ENCODE assay signal across 29 cellular contexts in the genomic region with DNA sequence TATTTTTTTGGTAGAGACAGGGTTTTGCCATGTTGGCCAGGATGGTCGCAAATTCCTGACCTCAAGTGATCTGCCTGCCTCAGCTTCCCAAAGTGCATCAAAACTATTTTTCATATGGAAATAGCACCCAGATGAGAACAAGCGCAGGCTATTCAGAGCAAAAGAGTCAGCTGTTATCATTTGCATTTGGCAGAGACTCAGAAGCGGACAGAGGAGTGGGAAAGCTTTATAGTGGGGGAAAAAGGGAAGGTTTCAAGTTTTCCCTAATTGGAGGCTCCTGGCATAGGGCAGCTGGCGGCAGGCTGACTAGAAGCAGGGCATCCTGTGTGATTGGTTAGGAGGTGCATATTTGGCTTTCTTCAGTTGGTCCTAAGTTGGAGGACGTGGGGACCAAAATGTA.
"Had no signal": no experiment of that assay in that cellular context is flagged by ENCODE, and none has a peak within 500 bp of the region (broad histone marks: within the 10 kb centered on the region; RNA-seq: fewer than 3 reads in every experiment).

No MANE protein-coding gene starts in this region.

- DNase-seq: activated CD4-positive, alpha-beta memory T cell treated with anti-CD3 and anti-CD28 coated beads for 36 hours; activated CD4-positive, alpha-beta T cell treated with anti-CD3 and anti-CD28 coated beads, Interleukin-2, amount 10 ng/mL, durations not matched to agents 24 days and 14 days; activated CD4-positive, CD25-positive, alpha-beta regulatory T cell treated with anti-CD3 and anti-CD28 coated beads, Interleukin-2, amount 50 U/mL, for 72 hours; activated CD8-positive, alpha-beta memory T cell treated with anti-CD3 and anti-CD28 coated beads, Interleukin-2, amount 50 U/mL, for 4 hours; activated gamma-delta T cell treated with Interleukin-2 at 50 U/mL for 16 hours; activated naive CD4-positive, alpha-beta T cell treated with anti-CD3 and anti-CD28 coated beads, Interleukin-2, amount 50 U/mL, for 16 hours; activated naive CD8-positive, alpha-beta T cell treated with anti-CD3 and anti-CD28 coated beads, Interleukin-2, amount 50 U/mL, for 24 hours; activated T-cell treated with anti-CD3 and anti-CD28 coated beads, Interleukin-2, amount 50 U/mL, for 1 hour; colonic mucosa; endodermal cell; foreskin fibroblast; heart left ventricle; kidney glomerular epithelial cell; left lung; lower lobe of right lung; naive B cell; nephron progenitor cell; stimulated activated CD4-positive, alpha-beta T cell treated with anti-CD3 and anti-CD28 coated beads, Interleukin-1b, Interleukin-23, amount 100 ng/mL, for 48 hours; stimulated activated CD4-positive, alpha-beta T cell treated with anti-CD3 and anti-CD28 coated beads, Interleukin-4, amount 100 ng/mL, for 4 hours; stimulated activated CD8-positive, alpha-beta memory T cell treated with anti-CD3 and anti-CD28 coated beads, Interleukin-4, amount 100 ng/mL, for 48 hours; stimulated activated naive CD8-positive, alpha-beta T cell treated with anti-CD3 and anti-CD28 coated beads, Interleukin-15, amount 100 ng/mL, for 72 hours; T-helper 17 cell had no signal

- H3K9me3 ChIP-seq: colonic mucosa, heart left ventricle, left lung, lower lobe of right lung, neutrophil, suprapubic skin, tibial nerve had no signal

- H3K4me3 ChIP-seq: colonic mucosa, heart left ventricle, left lung, lower lobe of right lung, smooth muscle cell, suprapubic skin, tibial nerve had no signal

- H3K36me3 ChIP-seq: colonic mucosa had no signal

- H3K27me3 ChIP-seq: colonic mucosa, heart left ventricle, left lung, neutrophil, suprapubic skin, tibial nerve had no signal

- H3K27ac ChIP-seq: colonic mucosa, heart left ventricle, left lung, lower lobe of right lung, neutrophil, suprapubic skin, tibial nerve had no signal

- H3K4me1 ChIP-seq: colonic mucosa, heart left ventricle, left lung, lower lobe of right lung, suprapubic skin had no signal

- ATAC-seq: activated naive CD8-positive, alpha-beta T cell treated with anti-CD3 and anti-CD28 coated beads, Interleukin-2, amount 50 U/mL, for 24 hours; activated T-helper 17 cell treated with anti-CD3 and anti-CD28 coated beads, Interleukin-2, amount 50 U/mL, for 72 hours; esophagus mucosa; heart left ventricle; left lung; lower lobe of right lung; stimulated activated memory B cell treated with anti-CD40 and anti-IgM and Interleukin-4, amounts not matched to agents 10 μg/mL and 1 μg/mL and 100 μg/mL, for 72 hours; stimulated activated naive CD8-positive, alpha-beta T cell treated with anti-CD3 and anti-CD28 coated beads, Interleukin-15, amount 100 ng/mL, for 72 hours; T-helper 17 cell had no signal
